In the genomic region with DNA sequence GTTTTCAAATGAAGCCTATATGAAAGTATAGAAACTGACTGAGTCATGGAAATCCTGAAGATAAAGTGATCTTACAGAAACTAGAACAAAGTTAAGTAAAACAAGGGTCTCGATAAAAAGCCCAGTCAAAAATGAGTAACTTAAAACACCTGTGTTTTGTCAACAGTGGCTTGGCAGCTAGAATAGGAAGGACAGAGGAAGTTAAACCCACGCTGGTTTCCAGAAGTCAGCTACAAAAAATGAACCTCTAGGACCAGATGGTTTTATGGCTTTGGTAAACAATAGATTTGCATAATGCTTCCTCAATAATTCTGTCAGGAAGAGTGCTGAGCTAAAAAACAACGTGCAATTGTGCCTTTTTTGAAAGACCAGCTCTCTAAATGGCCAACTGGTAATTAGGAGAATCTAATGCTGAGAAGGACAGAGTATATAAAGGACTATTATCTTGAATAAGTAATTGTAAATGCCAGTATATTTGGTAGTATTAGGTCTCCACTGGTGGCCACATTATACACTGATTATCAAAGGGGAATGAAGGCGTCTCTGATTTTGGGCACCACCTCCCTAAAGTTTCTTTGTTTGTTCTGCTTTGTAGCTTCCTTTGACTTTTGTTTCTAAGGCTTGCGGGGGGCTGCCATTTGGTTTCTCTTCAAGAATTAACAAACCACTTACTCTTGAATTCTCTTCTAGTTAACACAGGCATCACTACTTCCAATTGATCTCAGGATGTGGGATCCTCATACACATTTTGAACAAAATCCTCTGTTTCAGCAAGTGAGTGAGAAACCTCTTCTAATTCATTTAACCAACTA, we compare ENCODE assay signal across 8 cellular contexts.
A peak's percentile ranks its signal among the peaks of the same experiment; 100 is the strongest.
DNase-seq lines count a peak whose midpoint lies in the region; ATAC-seq and TF ChIP-seq lines count a peak whose summit lies in the region.

No MANE protein-coding gene starts in this region.

- in situ Hi-C loops in KBM-7 (cut with MboI; ENCODE audit: low pct_unique_long_range_greater_than_20kb, low sequenced_read_pairs): no loop called here
- in situ Hi-C loops in astrocyte of the cerebellum (cut with HindIII; ENCODE audit: low sequenced_read_pairs): no loop called here

- peak; percentile 80 for ATAC-seq in GM21619 (IDR thresholded peaks at IDR 0.05; ENCODE audit: unreplicated experiment)

- no peaks in the 10 kb centered on the region for H3K36me3 Mint-ChIP-seq in Calu3 (ENCODE audit: insufficient read depth, unreplicated experiment)

- no peak overlapping the region for H3K4me3 Mint-ChIP-seq in Calu3 (ENCODE audit: low read depth, unreplicated experiment)

- no peak for TF ChIP-seq CTCF in astrocyte of the cerebellum (IDR thresholded peaks at IDR 0.05; ENCODE audit: low read depth, low read length, missing control alignments)
- TF ChIP-seq CTCF in Calu3 (IDR thresholded peaks at IDR 0.05; ENCODE audit: unreplicated experiment): no peak

- no TSS peak for BruUV-seq in Calu3 (replicated peaks; lab: Mats Ljungman, UMichigan)

- intact Hi-C loops in Calu3 (cut with micrococcal nuclease; ENCODE audit: unreplicated experiment): loop anchor here (10.0 kb wide), 1 partner anchor 65 kb away; no protein-coding TSS in a partner anchor

- CTCF ChIA-PET in Calu3 (lab: Charles Lee): interaction anchor here (0.5 kb wide), 1 partner anchor 92 kb away, joined by 3 read pairs; no protein-coding TSS in a partner anchor

- H3K4me1 Mint-ChIP-seq in Calu3 (ENCODE audit: low read depth, unreplicated experiment): no peaks in the 10 kb centered on the region

- no peaks in the 10 kb centered on the region for H3K9me3 Mint-ChIP-seq in Calu3 (ENCODE audit: low read depth, unreplicated experiment)

- DNase-seq in NCI-H2029 (lab: John Stamatoyannopoulos, UW) (peak; percentile 48), NCI-H2029 treated with DMSO at 0.1 percent for 48 hours (lab: John Stamatoyannopoulos, UW) (no peak), KBM-7 (peak; percentile 46), astrocyte of the cerebellum (ENCODE audit: low read depth) (peak; percentile 46), NCI-H1930 (lab: John Stamatoyannopoulos, UW) (no peak), NCI-H2107 (lab: John Stamatoyannopoulos, UW) (no peak), Calu3 (no peak)

- H3K27me3 Mint-ChIP-seq in Calu3 (ENCODE audit: unreplicated experiment): no peaks in the 10 kb centered on the region

- no peak overlapping the region for H3K27ac Mint-ChIP-seq in Calu3 (ENCODE audit: unreplicated experiment)

- no peak overlapping the region for H3K4me3 ChIP-seq in astrocyte of the cerebellum (ENCODE audit: low read depth, low read length)

Comparison
In these comparisons a context has a peak if more than half of its experiments do, and no peak if none do; other contexts are left out.
1. DNase-seq: peak in NCI-H2029 (single experiment), KBM-7 (single experiment) and astrocyte of the cerebellum (single experiment); none in NCI-H2029 treated with DMSO at 0.1 percent for 48 hours (single experiment), NCI-H1930 (0 of 2), NCI-H2107 (single experiment) and Calu3 (single experiment).